27 cellular contexts compared by ENCODE assay signal in genomic region chr1:167289063-167289442, GRCh38.
"Had no signal": no experiment of that assay in that cellular context is flagged by ENCODE, and none has a peak within 500 bp of the region (broad histone marks: within the 10 kb centered on the region; RNA-seq: fewer than 3 reads in every experiment).

No MANE protein-coding gene starts in this region.

- H3K4me3 Mint-ChIP-seq: mesothelial cell of epicardium; naive B cell; natural killer cell treated with Interleukin-12 subunit alpha and Interleukin-12 subunit beta and Interleukin-15 and Interleukin-18, amount 100 ng/mL, for 72 hours; neural progenitor cell; stimulated activated memory B cell treated with anti-CD40 and anti-IgM and Interleukin-4, amounts not matched to agents 10 μg/mL and 1 μg/mL and 100 μg/mL, for 72 hours; stimulated activated naive CD8-positive, alpha-beta T cell treated with anti-CD3 and anti-CD28 coated beads, Interleukin-15, Interleukin-2, amounts not matched to agents 100 ng/mL and 50 ng/mL, for 24 hours had no signal

- H3K27ac Mint-ChIP-seq: mesothelial cell of epicardium; natural killer cell treated with Interleukin-12 subunit alpha and Interleukin-12 subunit beta and Interleukin-15 and Interleukin-18, amount 100 ng/mL, for 72 hours; neural progenitor cell; stimulated activated memory B cell treated with anti-CD40 and anti-IgM and Interleukin-4, amounts not matched to agents 10 μg/mL and 1 μg/mL and 100 μg/mL, for 72 hours; stimulated activated naive CD8-positive, alpha-beta T cell treated with anti-CD3 and anti-CD28 coated beads, Interleukin-15, Interleukin-2, amounts not matched to agents 100 ng/mL and 50 ng/mL, for 24 hours had no signal

- DNase-seq: dorsolateral prefrontal cortex; effector CD8-positive, alpha-beta T cell; foreskin melanocyte; glutamatergic neuron; heart right ventricle; hippocampal formation; left cardiac atrium; left lung; mesenchymal stem cell; mucosa of descending colon; naive B cell; sigmoid colon; spleen; stimulated activated CD4-positive, alpha-beta T cell treated with anti-CD3 and anti-CD28 coated beads, Interleukin-4, amount 100 ng/mL, for 4 hours; upper lobe of left lung; uterus had no signal

- H3K9me3 Mint-ChIP-seq: naive B cell; natural killer cell treated with Interleukin-12 subunit alpha and Interleukin-12 subunit beta and Interleukin-15 and Interleukin-18, amount 100 ng/mL, for 72 hours; stimulated activated memory B cell treated with anti-CD40 and anti-IgM and Interleukin-4, amounts not matched to agents 10 μg/mL and 1 μg/mL and 100 μg/mL, for 72 hours; stimulated activated naive CD8-positive, alpha-beta T cell treated with anti-CD3 and anti-CD28 coated beads, Interleukin-15, Interleukin-2, amounts not matched to agents 100 ng/mL and 50 ng/mL, for 24 hours had no signal

- H3K9me3 ChIP-seq: esophagus muscularis mucosa, heart right ventricle, left lung, mucosa of descending colon, prostate gland, right atrium auricular region, sigmoid colon, spleen, thoracic aorta, tibial nerve, upper lobe of left lung, uterus had no signal

- H3K4me1 ChIP-seq: prostate gland, uterus had no signal

- H3K36me3 ChIP-seq: esophagus muscularis mucosa, heart right ventricle, left lung, neural progenitor cell, prostate gland, right atrium auricular region, sigmoid colon, spleen, thoracic aorta, tibial nerve, upper lobe of left lung, uterus had no signal

- H3K27ac ChIP-seq: dorsolateral prefrontal cortex, esophagus muscularis mucosa, heart right ventricle, left lung, neural progenitor cell, parathyroid adenoma, prostate gland, right atrium auricular region, sigmoid colon, spleen, thoracic aorta, tibial nerve, upper lobe of left lung, uterus had no signal

- H3K27me3 ChIP-seq: dorsolateral prefrontal cortex, esophagus muscularis mucosa, heart right ventricle, left lung, neural progenitor cell, right atrium auricular region, sigmoid colon, spleen, tibial nerve, upper lobe of left lung, uterus had no signal

- H3K4me1 Mint-ChIP-seq: neural progenitor cell had no signal

- H3K9ac ChIP-seq: neural progenitor cell, parathyroid adenoma had no signal

- H3K4me3 ChIP-seq: dorsolateral prefrontal cortex, esophagus muscularis mucosa, heart right ventricle, left lung, mucosa of descending colon, neural progenitor cell, prostate gland, right atrium auricular region, sigmoid colon, spleen, thoracic aorta, tibial nerve, upper lobe of left lung, uterus had no signal

- H3K36me3 Mint-ChIP-seq: naive B cell had no signal

- H3K27me3 Mint-ChIP-seq: naive B cell; natural killer cell treated with Interleukin-12 subunit alpha and Interleukin-12 subunit beta and Interleukin-15 and Interleukin-18, amount 100 ng/mL, for 72 hours; stimulated activated memory B cell treated with anti-CD40 and anti-IgM and Interleukin-4, amounts not matched to agents 10 μg/mL and 1 μg/mL and 100 μg/mL, for 72 hours; stimulated activated naive CD8-positive, alpha-beta T cell treated with anti-CD3 and anti-CD28 coated beads, Interleukin-15, Interleukin-2, amounts not matched to agents 100 ng/mL and 50 ng/mL, for 24 hours had no signal
